Comparison of ENCODE assay signal across 1 cellular context in genomic region chr7:92590711-92591310, GRCh38.
TF ChIP-seq lines count a peak whose summit lies in the region.

No MANE protein-coding gene starts in this region.

TF ChIP-seq in K562, 482 proteins besides CTCF, POLR2A, EP300 and RAD21 (continued from another document):
- TF ChIP-seq PREB (CRISPR knock-in tag; IDR thresholded peaks at IDR 0.05) (0 out of 2 replicates have a peak, but pooled peaks have one; percentile 55), UBTF (IDR thresholded peaks at IDR 0.05; ENCODE audit: borderline replicate concordance in 1 of 2, low read depth in 2 of 2, low read length in 2 of 2) (0 out of 4 replicates have a peak, but pooled peaks of 1 of the 2 experiments have one; percentile 8), FOSL1 (tag; conservative IDR thresholded peaks at IDR 0.05) (no peak), CBFA2T3 (IDR thresholded peaks at IDR 0.05) (no peak)
TF ChIP-seq in K562: peak in this region for 3.
